20 cellular contexts compared by ENCODE assay signal in the genomic region with DNA sequence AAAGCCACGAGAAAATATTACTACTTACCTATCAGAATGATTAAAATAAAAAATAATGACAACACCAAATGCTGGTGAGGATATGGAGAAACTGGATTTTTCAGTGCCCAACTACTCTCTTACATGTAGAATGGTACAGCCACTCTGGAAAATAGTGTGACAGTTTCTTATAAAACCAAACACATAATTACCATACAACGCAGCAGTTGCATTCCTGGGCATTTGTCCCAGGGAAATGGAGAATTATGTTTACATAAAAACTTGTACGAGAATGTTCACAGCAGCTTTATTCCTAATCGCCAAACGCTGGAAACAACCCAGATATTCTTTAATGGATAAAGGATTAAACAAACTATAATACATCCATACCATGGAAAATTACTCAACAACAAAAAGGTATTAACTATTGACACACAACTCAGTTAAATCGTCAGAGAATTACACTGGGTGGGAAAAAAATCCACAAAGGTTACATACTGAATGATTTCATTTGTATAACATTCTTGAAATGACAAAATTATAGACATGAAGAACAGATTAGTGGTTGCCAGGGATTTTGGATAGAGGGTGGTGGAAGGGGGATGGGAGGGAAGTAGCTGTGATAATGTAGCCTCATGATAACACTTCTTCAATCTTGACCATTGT. TPM values are rescaled to one million over a fixed set of nuclear protein-coding genes. Genes with fewer than 3 reads are reported as not detected.
A peak's percentile ranks its signal among the peaks of the same experiment; 100 is the strongest.
DNase-seq lines count a peak whose midpoint lies in the region; ATAC-seq and TF ChIP-seq lines count a peak whose summit lies in the region.
"Had no signal": no experiment of that assay in that cellular context is flagged by ENCODE, and none has a peak within 500 bp of the region (broad histone marks: within the 10 kb centered on the region; RNA-seq: fewer than 3 reads in every experiment).

No MANE protein-coding gene starts in this region.

- H2AFZ ChIP-seq in Loucy (ENCODE audit: low read length) (no peak overlapping the region), osteoblast (ENCODE audit: low read length) (no peak overlapping the region)
- H2AFZ ChIP-seq: GM23338 had no signal

- peaks cover 47% of the 10 kb centered on the region for H3K36me3 Mint-ChIP-seq in CD4-positive, CD25-positive, alpha-beta regulatory T cell
- no peaks in the 10 kb centered on the region for H3K36me3 Mint-ChIP-seq in chondrocyte (ENCODE audit: low read depth)

- H3K4me1 Mint-ChIP-seq in CD4-positive, CD25-positive, alpha-beta regulatory T cell, result peaks cover 31 to 61% (median 43%) of the 10 kb centered on the region in 4 donors
- H3K4me1 Mint-ChIP-seq in chondrocyte (ENCODE audit: low read depth), result peaks cover 23% of the 10 kb centered on the region

- no peak overlapping the region for H3K9ac ChIP-seq in Loucy (ENCODE audit: low read depth, low read length, poor library complexity, severe bottlenecking)

- no peaks in the 10 kb centered on the region for H3K27me3 Mint-ChIP-seq in CD4-positive, CD25-positive, alpha-beta regulatory T cell
- H3K27me3 Mint-ChIP-seq in chondrocyte (ENCODE audit: low read depth), result no peaks in the 10 kb centered on the region
- H3K27me3 Mint-ChIP-seq: activated CD8-positive, alpha-beta memory T cell treated with anti-CD3 and anti-CD28 coated beads, Interleukin-2, amount 10 ng/mL, durations not matched to agents 7 days and 5 days; CD8-positive, alpha-beta memory T cell; naive B cell had no signal

- H3K9me3 Mint-ChIP-seq in CD4-positive, CD25-positive, alpha-beta regulatory T cell, result no peaks in the 10 kb centered on the region
- no peaks in the 10 kb centered on the region for H3K9me3 Mint-ChIP-seq in chondrocyte (ENCODE audit: low read depth)
- H3K9me3 Mint-ChIP-seq: CD8-positive, alpha-beta memory T cell; GM23338; naive B cell had no signal

- H3K4me1 ChIP-seq in CD4-positive, CD25-positive, alpha-beta regulatory T cell (ENCODE audit: control insufficient read depth, insufficient read depth, low read length, poor library complexity, severe bottlenecking), result no peaks in the 10 kb centered on the region
- H3K4me1 ChIP-seq in Loucy (ENCODE audit: insufficient read depth, low read length, poor library complexity, severe bottlenecking), result peaks cover 39% of the 10 kb centered on the region
- peaks cover 12% of the 10 kb centered on the region for H3K4me1 ChIP-seq in osteoblast (ENCODE audit: insufficient read depth, low read length)

- H3K4me3 Mint-ChIP-seq in CD4-positive, CD25-positive, alpha-beta regulatory T cell, result no peak overlapping the region
- H3K4me3 Mint-ChIP-seq in chondrocyte (ENCODE audit: unreplicated experiment), result no peak overlapping the region
- H3K4me3 Mint-ChIP-seq: activated CD8-positive, alpha-beta memory T cell treated with anti-CD3 and anti-CD28 coated beads, Interleukin-2, amount 10 ng/mL, durations not matched to agents 7 days and 5 days; CD8-positive, alpha-beta memory T cell; GM23338; naive B cell had no signal

- no peak overlapping the region for H3K27ac ChIP-seq in CD4-positive, CD25-positive, alpha-beta regulatory T cell (ENCODE audit: insufficient read depth, low read length, poor library complexity, severe bottlenecking)
- H3K27ac ChIP-seq in osteoblast (ENCODE audit: low read depth, low read length), result peak overlapping the region; percentile 65
- H3K27ac ChIP-seq: esophagus muscularis mucosa had no signal

- H3K36me3 ChIP-seq in CD4-positive, CD25-positive, alpha-beta regulatory T cell (ENCODE audit: control insufficient read depth, insufficient read depth, low read length), result peaks cover 3% of the 10 kb centered on the region
- peaks cover 19% of the 10 kb centered on the region; the same call in 1 of the 2 replicates for H3K36me3 ChIP-seq in Loucy (ENCODE audit: insufficient read depth, low read length)
- no peaks in the 10 kb centered on the region for H3K36me3 ChIP-seq in osteoblast (ENCODE audit: insufficient read depth, low read length)
- H3K36me3 ChIP-seq: esophagus muscularis mucosa had no signal

- no peaks in the 10 kb centered on the region; the same call in 1 of the 2 replicates for H3F3A ChIP-seq in Loucy (ENCODE audit: low read depth)

- H4K20me1 ChIP-seq in Loucy (ENCODE audit: insufficient read depth, low read length, poor library complexity, severe bottlenecking) (peaks cover 28% of the 10 kb centered on the region), osteoblast (ENCODE audit: insufficient read depth, low read length) (no peaks in the 10 kb centered on the region)

- no peak overlapping the region for H3K4me3 ChIP-seq in CD4-positive, CD25-positive, alpha-beta regulatory T cell (ENCODE audit: low read depth, low read length)
- H3K4me3 ChIP-seq in Loucy (ENCODE audit: low read length, poor library complexity, severe bottlenecking), result no peak overlapping the region
- H3K4me3 ChIP-seq in osteoblast (ENCODE audit: insufficient read depth, low read length), result peak overlapping the region; percentile 2
- H3K4me3 ChIP-seq: esophagus muscularis mucosa, GM23338 had no signal

- no peaks in the 10 kb centered on the region for H3K9me2 ChIP-seq in Loucy (replicated peaks; ENCODE audit: low read depth, low read length)

- no peaks in the 10 kb centered on the region for H3K9me3 ChIP-seq in CD4-positive, CD25-positive, alpha-beta regulatory T cell (ENCODE audit: control insufficient read depth in 2 of 2, low read length in 2 of 2)
- no peaks in the 10 kb centered on the region for H3K9me3 ChIP-seq in Loucy (ENCODE audit: insufficient read depth, low read depth, low read length)
- H3K9me3 ChIP-seq in osteoblast (ENCODE audit: low read depth, low read length), result no peaks in the 10 kb centered on the region
- H3K9me3 ChIP-seq: esophagus muscularis mucosa had no signal

- no peak for DNase-seq in CD4-positive, CD25-positive, alpha-beta regulatory T cell
- DNase-seq in chondrocyte (ENCODE audit: low spot score) (no peak), osteoblast (ENCODE audit: insufficient read length, low spot score, missing footprints) (peak; percentile 66), Right ventricle myocardium inferior (ENCODE audit: missing footprints) (no peak), mucosa of gallbladder (ENCODE audit: low spot score) (no peak), NCI-H345 treated with DMSO at 0.1 percent for 48 hours (lab: John Stamatoyannopoulos, UW; ENCODE audit: unreplicated experiment) (no peak), OCI-M2 (lab: John Stamatoyannopoulos, UW; ENCODE audit: unreplicated experiment) (no peak)
- DNase-seq: activated CD4-positive, CD25-positive, alpha-beta regulatory T cell; activated CD8-positive, alpha-beta memory T cell treated with anti-CD3 and anti-CD28 coated beads, Interleukin-2, amount 10 ng/mL, durations not matched to agents 7 days and 5 days; activated effector memory CD4-positive, alpha-beta T cell treated with anti-CD3 and anti-CD28 coated beads, Interleukin-2, amount 50 U/mL, for 16 hours; aorta; CD8-positive, alpha-beta memory T cell; dermis blood vessel endothelial cell; left ventricle myocardium superior; naive B cell; NCI-H2081; NCI-H524 treated with DMSO at 0.1 percent for 48 hours had no signal

- intact Hi-C loops in Right ventricle myocardium inferior (cut with DNase I), result no loop called here

- H3K4me2 ChIP-seq in Loucy (ENCODE audit: low read depth, low read length, poor library complexity, severe bottlenecking) (peak overlapping the region; percentile 19), osteoblast (ENCODE audit: insufficient read depth, low read length) (peak overlapping the region; percentile 49)
- H3K4me2 ChIP-seq: GM23338 had no signal

- H3K79me2 ChIP-seq in Loucy (ENCODE audit: insufficient read depth, low read length) (peaks cover 100% of the 10 kb centered on the region), osteoblast (ENCODE audit: insufficient read depth, low read length) (peaks cover 45% of the 10 kb centered on the region)

- H3K27ac Mint-ChIP-seq in CD4-positive, CD25-positive, alpha-beta regulatory T cell, result peak overlapping the region in 2 of 3 donors; percentile 26 to 31
- peak overlapping the region; percentile 85 for H3K27ac Mint-ChIP-seq in chondrocyte (ENCODE audit: unreplicated experiment)
- H3K27ac Mint-ChIP-seq: activated CD8-positive, alpha-beta memory T cell treated with anti-CD3 and anti-CD28 coated beads, Interleukin-2, amount 10 ng/mL, durations not matched to agents 7 days and 5 days; GM23338 had no signal

- no peak for ATAC-seq in CD4-positive, CD25-positive, alpha-beta regulatory T cell (ENCODE audit: low read depth in 2 of 2)
- no peak for ATAC-seq in Right ventricle myocardium inferior
- ATAC-seq: activated CD8-positive, alpha-beta memory T cell treated with anti-CD3 and anti-CD28 coated beads, Interleukin-2, amount 10 ng/mL, durations not matched to agents 7 days and 5 days; GM23338; left ventricle myocardium superior had no signal

- TF ChIP-seq CTCF in Loucy (conservative IDR thresholded peaks at IDR 0.05; ENCODE audit: low read length) (no peak), chondrocyte (IDR thresholded peaks at IDR 0.05) (no peak), osteoblast (IDR thresholded peaks at IDR 0.05; ENCODE audit: extremely low read depth, low read depth, low read length) (no peak)

- no peaks in the 10 kb centered on the region for H3K27me3 ChIP-seq in CD4-positive, CD25-positive, alpha-beta regulatory T cell (ENCODE audit: control insufficient read depth, insufficient read depth, low read length)
- H3K27me3 ChIP-seq in Loucy (ENCODE audit: insufficient read depth, low read length, poor library complexity, severe bottlenecking), result no peaks in the 10 kb centered on the region
- no peaks in the 10 kb centered on the region for H3K27me3 ChIP-seq in osteoblast (ENCODE audit: insufficient read depth, low read length)
- H3K27me3 ChIP-seq: esophagus muscularis mucosa had no signal

RNA-seq across cellular contexts. Expression of a gene that starts 35.4 kb away (rescaled TPM):
- 97.8 TPM for total RNA-seq in CD4-positive, CD25-positive, alpha-beta regulatory T cell
- polyA plus RNA-seq in CD4-positive, CD25-positive, alpha-beta regulatory T cell, result 10 to 100 TPM; 60.2 to 74.8 (median 69.7) TPM
- 18.3 to 31.3 TPM (median 19.9 TPM) in 3 replicates for total RNA-seq in chondrocyte
- total RNA-seq in osteoblast, result 27.9 and 34.8 TPM in 2 replicates
- total RNA-seq in Right ventricle myocardium inferior, result 20.3 TPM
- 36.4 TPM for total RNA-seq in mucosa of gallbladder

RNA-seq across cellular contexts. Expression of a gene that starts 39.0 kb away (rescaled TPM):
- total RNA-seq in CD4-positive, CD25-positive, alpha-beta regulatory T cell, result 29.9 TPM
- polyA plus RNA-seq in CD4-positive, CD25-positive, alpha-beta regulatory T cell, result 10 to 100 TPM; 13.0 to 14.5 (median 13.6) TPM
- 22.6 to 27.8 TPM (median 23.4 TPM) in 3 replicates for total RNA-seq in chondrocyte
- 25.9 and 29.7 TPM in 2 replicates for total RNA-seq in osteoblast
- 18.4 TPM for total RNA-seq in Right ventricle myocardium inferior
- 38.5 TPM for total RNA-seq in mucosa of gallbladder
